10 cellular contexts compared by ENCODE assay signal in genomic region chr12:52175411-52176350, GRCh38.
DNase-seq lines count a peak whose midpoint lies in the region; ATAC-seq and TF ChIP-seq lines count a peak whose summit lies in the region.
"Had no signal": no experiment of that assay in that cellular context is flagged by ENCODE, and none has a peak within 500 bp of the region (broad histone marks: within the 10 kb centered on the region; RNA-seq: fewer than 3 reads in every experiment).

No MANE protein-coding gene starts in this region.

- TF ChIP-seq CTCF in brain microvascular endothelial cell (IDR thresholded peaks at IDR 0.05; ENCODE audit: low read depth, low read length, missing control alignments) (peak; percentile 39), nephron progenitor cell (IDR thresholded peaks at IDR 0.05) (no peak)

- no peaks in the 10 kb centered on the region for H3K9me3 Mint-ChIP-seq in nephron progenitor cell
- H3K9me3 Mint-ChIP-seq: memory B cell; stimulated activated naive B cell treated with anti-CD40 and anti-IgM and Interleukin-4, amounts not matched to agents 10 μg/mL and 1 μg/mL and 100 μg/mL, for 72 hours had no signal

- in situ Hi-C loops in brain microvascular endothelial cell (cut with HindIII; ENCODE audit: low pct_ligation_motif_present, low sequenced_read_pairs): no loop called here

- peaks cover 8% of the 10 kb centered on the region for H3K27me3 Mint-ChIP-seq in nephron progenitor cell (ENCODE audit: low read depth, poor library complexity)

- no peak overlapping the region for H3K4me3 Mint-ChIP-seq in nephron progenitor cell
- H3K4me3 Mint-ChIP-seq: memory B cell; stimulated activated naive B cell treated with anti-CD40 and anti-IgM and Interleukin-4, amounts not matched to agents 10 μg/mL and 1 μg/mL and 100 μg/mL, for 72 hours had no signal

- no peaks in the 10 kb centered on the region for H3K36me3 ChIP-seq in brain microvascular endothelial cell (replicated peaks)

- no peak overlapping the region for H3K4me3 ChIP-seq in brain microvascular endothelial cell (ENCODE audit: low read depth, low read length)

- no peaks in the 10 kb centered on the region for H3K27me3 ChIP-seq in brain microvascular endothelial cell (replicated peaks)

- no peak overlapping the region for H3K27ac ChIP-seq in brain microvascular endothelial cell

- ATAC-seq in HG03095 (IDR thresholded peaks at IDR 0.05; ENCODE audit: unreplicated experiment): no peak
- ATAC-seq: stimulated activated naive B cell treated with anti-CD40 and anti-IgM and Interleukin-4, amounts not matched to agents 10 μg/mL and 1 μg/mL and 100 μg/mL, for 72 hours had no signal

- H3K27ac Mint-ChIP-seq in nephron progenitor cell: peak overlapping the region; percentile 68
- H3K27ac Mint-ChIP-seq: memory B cell; stimulated activated naive B cell treated with anti-CD40 and anti-IgM and Interleukin-4, amounts not matched to agents 10 μg/mL and 1 μg/mL and 100 μg/mL, for 72 hours had no signal

- H3K36me3 Mint-ChIP-seq in nephron progenitor cell (ENCODE audit: low read depth): no peaks in the 10 kb centered on the region
- H3K36me3 Mint-ChIP-seq: memory B cell; stimulated activated naive B cell treated with anti-CD40 and anti-IgM and Interleukin-4, amounts not matched to agents 10 μg/mL and 1 μg/mL and 100 μg/mL, for 72 hours had no signal

- H3K4me1 Mint-ChIP-seq in nephron progenitor cell: peaks cover 31% of the 10 kb centered on the region
- H3K4me1 Mint-ChIP-seq: memory B cell; stimulated activated naive B cell treated with anti-CD40 and anti-IgM and Interleukin-4, amounts not matched to agents 10 μg/mL and 1 μg/mL and 100 μg/mL, for 72 hours had no signal

- peak; percentile 93 for DNase-seq in DMS153 (lab: John Stamatoyannopoulos, UW)
- peak; percentile 95 for DNase-seq in NCI-H187 treated with DMSO at 0.1 percent for 48 hours (lab: John Stamatoyannopoulos, UW)
- DNase-seq in brain microvascular endothelial cell: no peak
- peak; percentile 20 for DNase-seq in nephron progenitor cell
- DNase-seq in inferior parietal cortex (ENCODE audit: extremely low spot score): no peak
- no peak for DNase-seq in AG20443 (ENCODE audit: low spot score)
- DNase-seq in germinal center (ENCODE audit: low spot score): no peak
- DNase-seq: stimulated activated naive B cell treated with anti-CD40 and anti-IgM and Interleukin-4, amounts not matched to agents 10 μg/mL and 1 μg/mL and 100 μg/mL, for 72 hours had no signal

Comparison
In these comparisons a context has a peak if more than half of its experiments do, and no peak if none do; other contexts are left out.
1. DNase-seq: peak in DMS153 (single experiment), NCI-H187 treated with DMSO at 0.1 percent for 48 hours (single experiment) and nephron progenitor cell (single experiment); none in brain microvascular endothelial cell (single experiment), inferior parietal cortex (single experiment), AG20443 (single experiment) and germinal center (single experiment).